Comparison of ENCODE assay signal across 31 cellular contexts in genomic region chr16:31193874-31194273, GRCh38. TPM values are rescaled to one million over a fixed set of nuclear protein-coding genes. Genes with fewer than 3 reads are reported as not detected.
DNase-seq lines count a peak whose midpoint lies in the region; ATAC-seq, FAIRE-seq and TF ChIP-seq lines count a peak whose summit lies in the region.
"Had no signal": no experiment of that assay in that cellular context is flagged by ENCODE, and none has a peak within 500 bp of the region (broad histone marks: within the 10 kb centered on the region; RNA-seq: fewer than 3 reads in every experiment).

No MANE protein-coding gene starts in this region.

- peak; percentile 59 for TF ChIP-seq POLR2A in GM12878 (IDR thresholded peaks at IDR 0.05; ENCODE audit: low read depth, low read length)

- 96% methylated on average over 2 of the region's 2 CpGs for WGBS in GM12878 (ENCODE audit: insufficient coverage, insufficient replicate concordance, low lambda C conversion rate, missing lambda C conversion rate)
- 94% methylated on average over 2 of the region's 2 CpGs; no CpG with 5 or more reads in 1 of the 2 experiments for WGBS in endodermal cell (ENCODE audit: insufficient coverage in 1 of 2, insufficient read length in 1 of 2), 2 experiments

- no TSS peak for BruUV-seq in GM12878 (replicated peaks; lab: Mats Ljungman, UMichigan)

- H3K36me3 ChIP-seq in HEK293 (ENCODE audit: control insufficient read depth in 2 of 2, insufficient read depth in 1 of 2, low read length in 2 of 2) (peaks cover 69 to 89% of the 10 kb centered on the region in 2 experiments), GM12878 (ENCODE audit: control insufficient read depth in 2 of 2, insufficient read depth in 2 of 2, low read length in 1 of 2) (peaks cover 28 to 57% of the 10 kb centered on the region in 2 experiments), endodermal cell (ENCODE audit: control insufficient read depth, insufficient read depth, low read length) (peaks cover 99% of the 10 kb centered on the region)
- H3K36me3 ChIP-seq: uterus had no signal

- H3K4me3 Mint-ChIP-seq in activated naive CD4-positive, alpha-beta T cell treated with anti-CD3 and anti-CD28 coated beads for 36 hours: no peak overlapping the region
- H3K4me3 Mint-ChIP-seq in endodermal cell: no peak overlapping the region
- H3K4me3 Mint-ChIP-seq: CD8-positive, alpha-beta memory T cell; H9; stimulated activated naive CD8-positive, alpha-beta T cell treated with anti-CD3 and anti-CD28 coated beads, Interleukin-15, Interleukin-2, amounts not matched to agents 100 ng/mL and 50 ng/mL, for 24 hours; T-helper 2 cell treated with Interferon-gamma antibody and Interleukin-4, amounts not matched to agents 5 μg/mL and 100 μg/mL, for 36 hours had no signal

- no peaks in the 10 kb centered on the region for H3K4me1 ChIP-seq in HEK293 (ENCODE audit: control insufficient read depth, insufficient read depth, low read length)
- peaks cover 4% of the 10 kb centered on the region for H3K4me1 ChIP-seq in GM12878 (ENCODE audit: control insufficient read depth, insufficient read depth, low read length)
- no peaks in the 10 kb centered on the region for H3K4me1 ChIP-seq in endodermal cell (ENCODE audit: control insufficient read depth, insufficient read depth, low read length)
- H3K4me1 ChIP-seq: uterus had no signal

- no peak for TF ChIP-seq EP300 in GM12878 (IDR thresholded peaks at IDR 0.05; ENCODE audit: borderline replicate concordance in 1 of 2, control insufficient read depth in 1 of 2, low read depth in 2 of 2, low read length in 2 of 2)

- peak overlapping the region; percentile 30 for H3K27ac Mint-ChIP-seq in activated naive CD4-positive, alpha-beta T cell treated with anti-CD3 and anti-CD28 coated beads for 36 hours
- H3K27ac Mint-ChIP-seq in endodermal cell: no peak overlapping the region
- H3K27ac Mint-ChIP-seq: T-helper 2 cell treated with Interferon-gamma antibody and Interleukin-4, amounts not matched to agents 5 μg/mL and 100 μg/mL, for 36 hours had no signal

- no peak overlapping the region for H3K9ac ChIP-seq in GM12878 (ENCODE audit: control insufficient read depth, insufficient read depth, low read length)
- no peak overlapping the region for H3K9ac ChIP-seq in endodermal cell (ENCODE audit: extremely low read depth, low read length, poor library complexity, severe bottlenecking)
- H3K9ac ChIP-seq: SK-N-SH had no signal

- H4K20me1 ChIP-seq in GM12878 (ENCODE audit: control insufficient read depth, insufficient read depth): no peaks in the 10 kb centered on the region

- TF ChIP-seq CTCF in HEK293 (tag by site-specific recombination; IDR thresholded peaks at IDR 0.05): no peak
- no peak for TF ChIP-seq CTCF in GM12878 (IDR thresholded peaks at IDR 0.05 in 2 of 3, conservative IDR thresholded peaks at IDR 0.05 in 1 of 3; ENCODE audit: control insufficient read depth in 2 of 3, extremely low read depth in 1 of 3, insufficient read depth in 1 of 3, low read depth in 3 of 3, low read length in 3 of 3)
- no peak for TF ChIP-seq CTCF in endodermal cell (conservative IDR thresholded peaks at IDR 0.05)

- in situ Hi-C loops in GM12878 (cut with MboI): no loop called here

- FAIRE-seq in GM12878 (lab: Jason Lieb, UNC): no peak
- FAIRE-seq: A204.1, HTR-8/SVneo had no signal

- no peaks in the 10 kb centered on the region for H3K9me3 Mint-ChIP-seq in activated naive CD4-positive, alpha-beta T cell treated with anti-CD3 and anti-CD28 coated beads for 36 hours
- no peaks in the 10 kb centered on the region for H3K9me3 Mint-ChIP-seq in endodermal cell
- H3K9me3 Mint-ChIP-seq: CD8-positive, alpha-beta memory T cell; H9; stimulated activated naive CD8-positive, alpha-beta T cell treated with anti-CD3 and anti-CD28 coated beads, Interleukin-15, Interleukin-2, amounts not matched to agents 100 ng/mL and 50 ng/mL, for 24 hours; T-helper 2 cell treated with Interferon-gamma antibody and Interleukin-4, amounts not matched to agents 5 μg/mL and 100 μg/mL, for 36 hours had no signal

- ATAC-seq in GM12878: no peak
- ATAC-seq in GM19023 (IDR thresholded peaks at IDR 0.05; ENCODE audit: unreplicated experiment): no peak

- H3K36me3 Mint-ChIP-seq in activated naive CD4-positive, alpha-beta T cell treated with anti-CD3 and anti-CD28 coated beads for 36 hours (ENCODE audit: low read depth): peaks cover 70% of the 10 kb centered on the region
- H3K36me3 Mint-ChIP-seq in endodermal cell (ENCODE audit: low read depth): peaks cover 79% of the 10 kb centered on the region

- H3K27ac ChIP-seq in HEK293 (ENCODE audit: extremely low read depth, low read depth, low read length) (no peak overlapping the region), GM12878 (ENCODE audit: control insufficient read depth, insufficient read depth) (no peak overlapping the region), endodermal cell (ENCODE audit: low read depth, low read length) (no peak overlapping the region)
- H3K27ac ChIP-seq: dorsolateral prefrontal cortex, thoracic aorta, uterus had no signal

- no peak for TF ChIP-seq RAD21 in GM12878 (IDR thresholded peaks at IDR 0.05; ENCODE audit: insufficient read depth, low read depth, low read length)

- POLR2A ChIA-PET in HEK293 (lab: Yijun Ruan, JAX) (interaction anchor here (0.7 to 1.7 kb wide), 4 partner anchors 10 to 258 kb away, joined by 4 to 8 read pairs (median 4); partner anchors contain the start of gene FUS), GM12878 (lab: Charles Lee) (interaction anchor here (0.9 kb wide), 1 partner anchor 10 kb away, joined by 3 read pairs; no protein-coding TSS in a partner anchor)

- SMC1A ChIA-PET in GM12878 (lab: Charles Lee; ENCODE audit: uncharacterized antibody, unreplicated experiment): interaction anchor here (0.7 kb wide), 1 partner anchor 12 kb away, joined by 3 read pairs; no protein-coding TSS in a partner anchor

- H3K4me1 Mint-ChIP-seq in activated naive CD4-positive, alpha-beta T cell treated with anti-CD3 and anti-CD28 coated beads for 36 hours (ENCODE audit: low read depth): peaks cover 43% of the 10 kb centered on the region
- H3K4me1 Mint-ChIP-seq in endodermal cell: no peaks in the 10 kb centered on the region
- H3K4me1 Mint-ChIP-seq: H9 had no signal

- intact Hi-C loops in activated naive CD4-positive, alpha-beta T cell treated with anti-CD3 and anti-CD28 coated beads for 36 hours (cut with micrococcal nuclease): no loop called here
- intact Hi-C loops in GM12878 (cut with micrococcal nuclease; ENCODE audit: unreplicated experiment) (no loop called here), posterior vena cava (cut with DNase I) (no loop called here)

- H3K27me3 Mint-ChIP-seq in activated naive CD4-positive, alpha-beta T cell treated with anti-CD3 and anti-CD28 coated beads for 36 hours (ENCODE audit: low read depth): no peaks in the 10 kb centered on the region
- H3K27me3 Mint-ChIP-seq in endodermal cell (ENCODE audit: insufficient read depth): no peaks in the 10 kb centered on the region
- H3K27me3 Mint-ChIP-seq: CD8-positive, alpha-beta memory T cell; stimulated activated naive CD8-positive, alpha-beta T cell treated with anti-CD3 and anti-CD28 coated beads, Interleukin-15, Interleukin-2, amounts not matched to agents 100 ng/mL and 50 ng/mL, for 24 hours had no signal

- H3K9me3 ChIP-seq in HEK293 (ENCODE audit: control insufficient read depth, insufficient read depth, low read depth, low read length): no peaks in the 10 kb centered on the region
- H3K9me3 ChIP-seq in GM12878 (replicated peaks; ENCODE audit: control insufficient read depth, insufficient read depth, low read length): no peaks in the 10 kb centered on the region
- no peaks in the 10 kb centered on the region for H3K9me3 ChIP-seq in endodermal cell (ENCODE audit: control insufficient read depth, low read length)
- H3K9me3 ChIP-seq: SK-N-SH, thoracic aorta, uterus had no signal

- peaks cover 8% of the 10 kb centered on the region for H3K79me2 ChIP-seq in GM12878 (ENCODE audit: control insufficient read depth, insufficient read depth, low read length)

- DNase-seq in activated naive CD4-positive, alpha-beta T cell treated with anti-CD3 and anti-CD28 coated beads for 36 hours: no peak
- DNase-seq in activated naive CD4-positive, alpha-beta T cell treated with anti-CD3 and anti-CD28 coated beads, Interleukin-2, amount 50 U/mL, for 16 hours: no peak
- no peak for DNase-seq in GM12878 (ENCODE audit: low read depth, low spot score)
- peak; percentile 8 for DNase-seq in posterior vena cava (ENCODE audit: low spot score)
- DNase-seq in endodermal cell: no peak
- DNase-seq in NCI-H146 treated with DMSO at 0.1 percent for 48 hours (lab: John Stamatoyannopoulos, UW; ENCODE audit: unreplicated experiment): no peak
- DNase-seq: activated CD4-positive, alpha-beta T cell treated with anti-CD3 and anti-CD28 coated beads for 4 hours; CD8-positive, alpha-beta memory T cell; cerebellar nuclear complex; DMS153; dorsolateral prefrontal cortex; H9; hypothalamus; Karpas-422; mesenchymal stem cell; NCI-H1436; NCI-H446; occipital lobe; SK-N-SH; uterus had no signal

- H3K4me2 ChIP-seq in GM12878 (ENCODE audit: control insufficient read depth, insufficient read depth): no peak overlapping the region
- H3K4me2 ChIP-seq: SK-N-SH had no signal

- H3K27me3 ChIP-seq in GM12878 (replicated peaks in 1 of 2; ENCODE audit: control insufficient read depth in 2 of 2, insufficient read depth in 2 of 2, low read length in 1 of 2): no peaks in the 10 kb centered on the region
- H3K27me3 ChIP-seq in endodermal cell (ENCODE audit: control insufficient read depth, insufficient read depth, low read length, poor library complexity, severe bottlenecking): no peaks in the 10 kb centered on the region
- H3K27me3 ChIP-seq: dorsolateral prefrontal cortex, uterus had no signal

- RAD21 ChIA-PET in GM12878 (lab: Charles Lee; ENCODE audit: unreplicated experiment): no interaction called here

- CTCF ChIA-PET in activated naive CD4-positive, alpha-beta T cell treated with anti-CD3 and anti-CD28 coated beads for 36 hours (lab: Charles Lee): no interaction called here
- CTCF ChIA-PET in HEK293 (lab: Yijun Ruan, JAX): no interaction called here
- CTCF ChIA-PET in GM12878 (lab: Yijun Ruan, JAX): no interaction called here

- H2AFZ ChIP-seq in GM12878 (ENCODE audit: control insufficient read depth, low read depth, low read length): no peak overlapping the region

- no peak overlapping the region for H3K4me3 ChIP-seq in HEK293 (ENCODE audit: low read depth, low read length)
- no peak overlapping the region for H3K4me3 ChIP-seq in GM12878
- H3K4me3 ChIP-seq in endodermal cell (ENCODE audit: low read length): no peak overlapping the region
- H3K4me3 ChIP-seq: dorsolateral prefrontal cortex, thoracic aorta, uterus had no signal

RNA-seq across cellular contexts. Expression of gene PYCARD, which starts 8.7 kb away (rescaled TPM):
- total RNA-seq in activated naive CD4-positive, alpha-beta T cell treated with anti-CD3 and anti-CD28 coated beads for 36 hours: 1 to 10 TPM; 2.4 to 2.5 TPM
- 3.2 and 5.1 TPM in 2 replicates for total RNA-seq in GM12878 (2013; cell fraction: nucleolus; rRNA removed)
- total RNA-seq in GM12878 (2014; rRNA removed) (65.7 and 81.4 TPM in 2 replicates), GM12878 (2014; rRNA removed; fragmentation: Illumina TruSeq; extraction: Trizol) (32.0 and 32.2 TPM in 2 replicates), GM12878 (2021) (59.5 and 65.7 TPM in 2 replicates), posterior vena cava (10 to 100 TPM; 13.0 to 23.9 TPM), endodermal cell (10 to 100 TPM; 26.3 to 29.8 TPM)
- polyA plus RNA-seq in GM12878 (2011; ENCODE audit: low read depth): 10.6 TPM
- polyA plus RNA-seq in GM12878 (2011; rRNA removed) (11.9 and 26.9 TPM in 2 replicates), GM12878 (2014; fragmentation: Illumina TruSeq; extraction: Trizol) (2.0 and 18.3 TPM in 2 replicates), GM12878 (2014; fragmentation: Nextera tagmentation; extraction: Ambion mirVana) (10 to 100 TPM in 1 of 2 experiments, 1 to 10 TPM in 1; 5.1 to 14.9 TPM), GM12878 (2014; rRNA removed) (94.1 and 106 TPM in 2 replicates), GM12878 (2016; fragmentation: Nextera tagmentation; extraction: Ambion mirVana) (10 to 100 TPM; 61.5 to 70.9 TPM)
- 41.7 and 76.2 TPM in 2 replicates for polyA plus RNA-seq in GM12878 (2011; cell fraction: cytosol; rRNA removed)
- 43.4 and 46.9 TPM in 2 replicates for polyA plus RNA-seq in GM12878 (2011; cell fraction: nucleus; rRNA removed)
- 34.9 and 40.3 TPM in 2 replicates for polyA plus RNA-seq in GM12878 (2012)
- 8.2 and 21.7 TPM in 2 replicates for polyA minus RNA-seq in GM12878 (2011; rRNA and poly(A)+ RNA removed)
- polyA minus RNA-seq in GM12878 (2011; cell fraction: cytosol; rRNA and poly(A)+ RNA removed): 13.0 and 15.6 TPM in 2 replicates
- polyA minus RNA-seq in GM12878 (2011; cell fraction: nucleus; rRNA and poly(A)+ RNA removed): 5.7 and 7.5 TPM in 2 replicates
- 1.1 TPM for polyA plus RNA-seq in endodermal cell (2013, experiment 1 of 2)
- 0.99 TPM for polyA plus RNA-seq in endodermal cell (2013, experiment 2 of 2)

RNA-seq across cellular contexts. Expression of gene FUS, which starts 13.9 kb away (rescaled TPM):
- 100 to 1,000 TPM; 424 to 435 TPM for total RNA-seq in activated naive CD4-positive, alpha-beta T cell treated with anti-CD3 and anti-CD28 coated beads for 36 hours
- 304 and 315 TPM in 2 replicates for total RNA-seq in GM12878 (2013; cell fraction: nucleolus; rRNA removed)
- 40.1 and 47.3 TPM in 2 replicates for total RNA-seq in GM12878 (2014; rRNA removed)
- total RNA-seq in GM12878 (2014; rRNA removed; fragmentation: Illumina TruSeq; extraction: Trizol): 69.6 and 69.8 TPM in 2 replicates
- 509 and 521 TPM in 2 replicates for total RNA-seq in GM12878 (2021)
- 475 TPM for polyA plus RNA-seq in GM12878 (2011; ENCODE audit: low read depth)
- polyA plus RNA-seq in GM12878 (2011; rRNA removed): 243 and 327 TPM in 2 replicates
- polyA plus RNA-seq in GM12878 (2011; cell fraction: cytosol; rRNA removed): 186 and 237 TPM in 2 replicates
- 505 and 935 TPM in 2 replicates for polyA plus RNA-seq in GM12878 (2011; cell fraction: nucleus; rRNA removed)
- 371 and 917 TPM in 2 replicates for polyA plus RNA-seq in GM12878 (2012)
- 366 and 389 TPM in 2 replicates for polyA plus RNA-seq in GM12878 (2014; fragmentation: Illumina TruSeq; extraction: Trizol)
- polyA plus RNA-seq in GM12878 (2014; fragmentation: Nextera tagmentation; extraction: Ambion mirVana): 100 to 1,000 TPM in 1 of 2 experiments, 10 to 100 TPM in 1; 46.8 to 131 TPM
- 480 and 547 TPM in 2 replicates for polyA plus RNA-seq in GM12878 (2014; rRNA removed)
- polyA plus RNA-seq in GM12878 (2016; fragmentation: Nextera tagmentation; extraction: Ambion mirVana): 100 to 1,000 TPM; 366 to 437 TPM
- polyA minus RNA-seq in GM12878 (2011; rRNA and poly(A)+ RNA removed): 116 and 126 TPM in 2 replicates
- 108 and 169 TPM in 2 replicates for polyA minus RNA-seq in GM12878 (2011; cell fraction: cytosol; rRNA and poly(A)+ RNA removed)
- polyA minus RNA-seq in GM12878 (2011; cell fraction: nucleus; rRNA and poly(A)+ RNA removed): 148 and 252 TPM in 2 replicates
- 100 to 1,000 TPM; 168 to 208 TPM for total RNA-seq in posterior vena cava
- 100 to 1,000 TPM; 698 to 827 TPM for total RNA-seq in endodermal cell
- polyA plus RNA-seq in endodermal cell (2013, experiment 1 of 2): 472 TPM
- 385 TPM for polyA plus RNA-seq in endodermal cell (2013, experiment 2 of 2)

RNA-seq across cellular contexts. Expression of gene TRIM72, which starts 20.0 kb away (rescaled TPM):
- total RNA-seq in activated naive CD4-positive, alpha-beta T cell treated with anti-CD3 and anti-CD28 coated beads for 36 hours: not detected
- 0.08 TPM in 1 of 2 replicates, not detected in the other for total RNA-seq in GM12878 (2013; cell fraction: nucleolus; rRNA removed)
- total RNA-seq in GM12878 (2014; rRNA removed) (0.33 and 0.56 TPM in 2 replicates), GM12878 (2014; rRNA removed; fragmentation: Illumina TruSeq; extraction: Trizol) (0.13 and 0.14 TPM in 2 replicates), GM12878 (2021) (1.0 and 1.2 TPM in 2 replicates), posterior vena cava (under 1 TPM; 0.05 to 0.10 TPM), endodermal cell (under 1 TPM; 0.15 to 0.20 TPM)
- not detected for polyA plus RNA-seq in GM12878 (2011; ENCODE audit: low read depth)
- polyA plus RNA-seq in GM12878 (2011; rRNA removed) (not detected in 2 replicates), GM12878 (2014; fragmentation: Illumina TruSeq; extraction: Trizol) (0.10 TPM in 1 of 2 replicates, not detected in the other), GM12878 (2014; fragmentation: Nextera tagmentation; extraction: Ambion mirVana) (under 1 TPM; 0.03 to 0.26 TPM), GM12878 (2014; rRNA removed) (0.29 and 0.36 TPM in 2 replicates), GM12878 (2016; fragmentation: Nextera tagmentation; extraction: Ambion mirVana) (under 1 TPM; 0.19 to 0.23 TPM)
- 0.01 and 0.02 TPM in 2 replicates for polyA plus RNA-seq in GM12878 (2011; cell fraction: cytosol; rRNA removed)
- 0.01 TPM in 1 of 2 replicates, not detected in the other for polyA plus RNA-seq in GM12878 (2011; cell fraction: nucleus; rRNA removed)
- polyA plus RNA-seq in GM12878 (2012): 0.08 and 0.15 TPM in 2 replicates
- not detected in 2 replicates for polyA minus RNA-seq in GM12878 (2011; rRNA and poly(A)+ RNA removed)
- not detected in 2 replicates for polyA minus RNA-seq in GM12878 (2011; cell fraction: cytosol; rRNA and poly(A)+ RNA removed)
- not detected in 2 replicates for polyA minus RNA-seq in GM12878 (2011; cell fraction: nucleus; rRNA and poly(A)+ RNA removed)
- not detected for polyA plus RNA-seq in endodermal cell (2013, experiment 1 of 2)
- not detected for polyA plus RNA-seq in endodermal cell (2013, experiment 2 of 2)
- total RNA-seq: CD8-positive, alpha-beta memory T cell; pulmonary artery endothelial cell had no signal
- polyA plus RNA-seq: CD8-positive, alpha-beta memory T cell had no signal

RNA-seq across cellular contexts. Expression of gene PYDC1, which starts 23.1 kb away (rescaled TPM):
- total RNA-seq in activated naive CD4-positive, alpha-beta T cell treated with anti-CD3 and anti-CD28 coated beads for 36 hours: not detected
- not detected in 2 replicates for total RNA-seq in GM12878 (2013; cell fraction: nucleolus; rRNA removed)
- total RNA-seq in GM12878 (2014; rRNA removed) (not detected in 2 replicates), GM12878 (2014; rRNA removed; fragmentation: Illumina TruSeq; extraction: Trizol) (not detected in 2 replicates), GM12878 (2021) (not detected in 2 replicates), posterior vena cava (not detected), endodermal cell (not detected)
- not detected for polyA plus RNA-seq in GM12878 (2011; ENCODE audit: low read depth)
- polyA plus RNA-seq in GM12878 (2011; rRNA removed) (not detected in 2 replicates), GM12878 (2014; fragmentation: Illumina TruSeq; extraction: Trizol) (not detected in 2 replicates), GM12878 (2014; fragmentation: Nextera tagmentation; extraction: Ambion mirVana) (not detected), GM12878 (2014; rRNA removed) (not detected in 2 replicates), GM12878 (2016; fragmentation: Nextera tagmentation; extraction: Ambion mirVana) (not detected)
- not detected in 2 replicates for polyA plus RNA-seq in GM12878 (2011; cell fraction: cytosol; rRNA removed)
- not detected in 2 replicates for polyA plus RNA-seq in GM12878 (2011; cell fraction: nucleus; rRNA removed)
- polyA plus RNA-seq in GM12878 (2012): not detected in 2 replicates
- polyA minus RNA-seq in GM12878 (2011; rRNA and poly(A)+ RNA removed): not detected in 2 replicates
- polyA minus RNA-seq in GM12878 (2011; cell fraction: cytosol; rRNA and poly(A)+ RNA removed): not detected in 2 replicates
- polyA minus RNA-seq in GM12878 (2011; cell fraction: nucleus; rRNA and poly(A)+ RNA removed): not detected in 2 replicates
- not detected for polyA plus RNA-seq in endodermal cell (2013, experiment 1 of 2)
- not detected for polyA plus RNA-seq in endodermal cell (2013, experiment 2 of 2)
- total RNA-seq: CD8-positive, alpha-beta memory T cell; OCI-LY7; pulmonary artery endothelial cell; skeletal muscle tissue; thoracic aorta; uterus had no signal
- polyA plus RNA-seq: adipose tissue; CD8-positive, alpha-beta memory T cell; SK-N-SH had no signal

RNA-seq across cellular contexts. Expression of gene PRSS36, which starts 44.0 kb away (rescaled TPM):
- under 1 TPM; 0.93 to 0.99 TPM for total RNA-seq in activated naive CD4-positive, alpha-beta T cell treated with anti-CD3 and anti-CD28 coated beads for 36 hours
- total RNA-seq in GM12878 (2013; cell fraction: nucleolus; rRNA removed): not detected in 2 replicates
- total RNA-seq in GM12878 (2014; rRNA removed) (0.11 and 0.44 TPM in 2 replicates), GM12878 (2014; rRNA removed; fragmentation: Illumina TruSeq; extraction: Trizol) (0.13 TPM in 1 of 2 replicates, not detected in the other), GM12878 (2021) (0.46 TPM in 1 of 2 replicates, not detected in the other), posterior vena cava (1 to 10 TPM; 2.9 to 5.2 TPM), endodermal cell (under 1 TPM; 0.22 to 0.71 TPM)
- not detected for polyA plus RNA-seq in GM12878 (2011; ENCODE audit: low read depth)
- polyA plus RNA-seq in GM12878 (2011; rRNA removed) (0.11 and 0.17 TPM in 2 replicates), GM12878 (2014; fragmentation: Illumina TruSeq; extraction: Trizol) (not detected in 2 replicates), GM12878 (2014; fragmentation: Nextera tagmentation; extraction: Ambion mirVana) (not detected), GM12878 (2014; rRNA removed) (0.20 and 0.47 TPM in 2 replicates), GM12878 (2016; fragmentation: Nextera tagmentation; extraction: Ambion mirVana) (1 to 10 TPM in 1 of 2 experiments, under 1 TPM in 1; 0.17 to 1.1 TPM)
- polyA plus RNA-seq in GM12878 (2011; cell fraction: cytosol; rRNA removed): 0.24 and 0.25 TPM in 2 replicates
- polyA plus RNA-seq in GM12878 (2011; cell fraction: nucleus; rRNA removed): 0.15 and 0.72 TPM in 2 replicates
- polyA plus RNA-seq in GM12878 (2012): 0.20 and 0.21 TPM in 2 replicates
- 0.52 TPM in 1 of 2 replicates, not detected in the other for polyA minus RNA-seq in GM12878 (2011; rRNA and poly(A)+ RNA removed)
- polyA minus RNA-seq in GM12878 (2011; cell fraction: cytosol; rRNA and poly(A)+ RNA removed): 2.0 TPM in 1 of 2 replicates, not detected in the other
- polyA minus RNA-seq in GM12878 (2011; cell fraction: nucleus; rRNA and poly(A)+ RNA removed): 1.2 TPM in 1 of 2 replicates, not detected in the other
- 0.46 TPM for polyA plus RNA-seq in endodermal cell (2013, experiment 1 of 2)
- 0.29 TPM for polyA plus RNA-seq in endodermal cell (2013, experiment 2 of 2)
- total RNA-seq: occipital lobe, OCI-LY7 had no signal
